In the genomic region with DNA sequence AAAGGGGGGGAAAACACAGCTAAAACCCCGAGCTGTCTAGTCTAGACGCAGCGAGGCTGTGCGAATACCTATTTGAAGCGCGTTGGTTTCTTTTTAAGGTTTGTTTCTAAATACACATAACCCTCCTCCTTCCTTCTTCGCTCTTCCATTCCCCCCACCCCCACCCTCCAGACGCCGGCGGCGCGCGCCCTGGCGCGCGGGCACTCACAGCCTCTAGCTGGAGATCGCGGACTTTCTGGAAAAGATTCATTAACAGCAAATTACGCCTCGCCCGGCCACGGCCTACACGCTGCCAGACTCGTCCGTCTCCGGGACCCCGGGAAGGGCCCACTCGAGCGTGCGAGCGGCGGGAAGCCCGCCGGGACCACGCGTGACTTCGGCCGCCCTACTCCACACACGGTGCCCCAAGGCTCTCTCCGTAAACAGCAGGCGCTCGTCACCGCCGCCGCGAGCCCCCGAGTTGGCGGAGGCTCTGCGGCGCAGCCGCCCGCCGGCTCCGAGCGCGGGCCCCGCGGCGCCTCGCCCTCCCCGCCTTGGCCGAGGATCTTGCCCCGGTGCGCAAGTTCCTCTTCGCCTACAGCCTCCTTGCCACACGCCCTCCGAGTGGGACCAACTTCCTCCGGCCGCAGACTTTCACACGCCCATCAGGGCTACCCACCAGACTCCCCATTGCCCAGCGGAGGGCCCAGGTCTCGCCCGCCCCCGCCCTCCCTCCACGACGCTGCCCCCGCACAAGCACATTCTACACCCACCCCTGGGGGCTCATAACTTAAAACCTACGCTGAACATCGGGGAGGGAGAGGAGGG, we compare ENCODE assay signal across 8 cellular contexts. TPM values are rescaled to one million over a fixed set of nuclear protein-coding genes. Genes with fewer than 3 reads are reported as not detected.
DNase-seq lines count a peak whose midpoint lies in the region; FAIRE-seq and TF ChIP-seq lines count a peak whose summit lies in the region.

No MANE protein-coding gene starts in this region.

- DNase-seq in SIG-M5 treated with dmso at 0.1 percent for 504 hours (lab: John Stamatoyannopoulos, UW; ENCODE audit: unreplicated experiment) (peak; percentile 53), SIG-M5 (lab: John Stamatoyannopoulos, UW) (no peak), bronchial epithelial cell (ENCODE audit: low read depth) (no peak), lung microvascular endothelial cell (ENCODE audit: low read depth in 2 of 2) (peak; percentile 20 to 46), tibial artery (no peak), DMS79 (lab: John Stamatoyannopoulos, UW) (no peak), mucosa of gallbladder (ENCODE audit: low spot score) (no peak)

- H3K27ac ChIP-seq in OCI-LY3 (ENCODE audit: low read length), result peak overlapping the region; percentile 72
- peak overlapping the region; percentile 93 to 97 for H3K27ac ChIP-seq in tibial artery

- no peak overlapping the region for H2AFZ ChIP-seq in OCI-LY3 (ENCODE audit: low read depth, low read length)

- H3K4me1 ChIP-seq in OCI-LY3 (ENCODE audit: low read length) (peaks cover 26% of the 10 kb centered on the region), tibial artery (peaks cover 0 to 63% (median 18%) of the 10 kb centered on the region in 4 donors)

- peaks cover 47% of the 10 kb centered on the region for H4K20me1 ChIP-seq in OCI-LY3 (ENCODE audit: insufficient read depth, low read length)

- H3K9ac ChIP-seq in OCI-LY3 (ENCODE audit: low read length), result peak overlapping the region; percentile 89

- peak overlapping the region; percentile 95 for H3K4me3 ChIP-seq in OCI-LY3 (ENCODE audit: low read length)
- H3K4me3 ChIP-seq in bronchial epithelial cell (ENCODE audit: low read depth, low read length), result peak overlapping the region; percentile 53
- H3K4me3 ChIP-seq in tibial artery, result peak overlapping the region; percentile 86 to 95

- FAIRE-seq in bronchial epithelial cell (lab: Jason Lieb, UNC), result no peak

- H3K9me3 ChIP-seq in OCI-LY3 (ENCODE audit: insufficient read depth, low read length), result no peaks in the 10 kb centered on the region
- H3K9me3 ChIP-seq in tibial artery, result no peaks in the 10 kb centered on the region

- TF ChIP-seq CTCF in OCI-LY3 (IDR thresholded peaks at IDR 0.05; ENCODE audit: low read depth, low read length), result no peak
- no peak for TF ChIP-seq CTCF in bronchial epithelial cell (IDR thresholded peaks at IDR 0.05; ENCODE audit: insufficient read depth, low read length, severe bottlenecking)
- no peak for TF ChIP-seq CTCF in tibial artery (IDR thresholded peaks at IDR 0.05)

- intact Hi-C loops in tibial artery (cut with DNase I; ENCODE audit: low total_unique reads), result loop anchor here (5.0 to 10.0 kb wide), 3 partner anchors 57 to 363 kb away; no protein-coding TSS in a partner anchor

- no peaks in the 10 kb centered on the region for H3K27me3 ChIP-seq in OCI-LY3 (ENCODE audit: low read depth, low read length)
- H3K27me3 ChIP-seq in bronchial epithelial cell (ENCODE audit: control insufficient read depth, insufficient read depth, low read length), result no peaks in the 10 kb centered on the region
- no peaks in the 10 kb centered on the region for H3K27me3 ChIP-seq in tibial artery

- H3K36me3 ChIP-seq in OCI-LY3 (replicated peaks; ENCODE audit: low read depth, low read length) (peaks cover 10% of the 10 kb centered on the region), bronchial epithelial cell (ENCODE audit: control insufficient read depth, insufficient read depth, low read length) (no peaks in the 10 kb centered on the region), tibial artery (no peaks in the 10 kb centered on the region)

- peaks cover 64% of the 10 kb centered on the region for H3K79me2 ChIP-seq in OCI-LY3 (ENCODE audit: low read length)

- peak overlapping the region; percentile 85 for H3K4me2 ChIP-seq in OCI-LY3 (ENCODE audit: low read length)

RNA-seq across cellular contexts. Expression of gene BCOR, which starts 2.0 kb away (rescaled TPM):
- total RNA-seq in bronchial epithelial cell (6.1 and 10.4 TPM in 2 replicates), lung microvascular endothelial cell (8.1 and 16.1 TPM in 2 replicates), mucosa of gallbladder (25.8 TPM)

Comparison
In these comparisons a context has a peak if more than half of its experiments do, and no peak if none do; other contexts are left out.
1. DNase-seq: peak in SIG-M5 treated with dmso at 0.1 percent for 504 hours (single experiment) and lung microvascular endothelial cell (2 of 2); none in SIG-M5 (single experiment), bronchial epithelial cell (single experiment), tibial artery (0 of 2), DMS79 (single experiment) and mucosa of gallbladder (single experiment).
2. Peak in every context shown above with its lines, with median percentiles within 50 percentile points of each other: H3K4me3 ChIP-seq.